8 cellular contexts compared by ENCODE assay signal in genomic region chr17:76772842-76773521, GRCh38. TPM values are rescaled to one million over a fixed set of nuclear protein-coding genes. Genes with fewer than 3 reads are reported as not detected.
A peak's percentile ranks its signal among the peaks of the same experiment; 100 is the strongest.
DNase-seq lines count a peak whose midpoint lies in the region; ATAC-seq and TF ChIP-seq lines count a peak whose summit lies in the region.

No MANE protein-coding gene starts in this region.

- H3K36me3 ChIP-seq in heart right ventricle, result peaks cover 0 to 100% (median 48%) of the 10 kb centered on the region in 9 donors

- in situ Hi-C loops in Caki2 (cut with HindIII; ENCODE audit: low pct_unique_long_range_greater_than_20kb, low sequenced_read_pairs), result no loop called here

- peaks cover 0 to 18% (median 6%) of the 10 kb centered on the region in 9 donors for H3K4me1 ChIP-seq in heart right ventricle

- peak overlapping the region in 1 of 10 donors; percentile 12 for H3K4me3 ChIP-seq in heart right ventricle

- DNase-seq in Caki2 (ENCODE audit: low read depth) (peak; percentile 81), NOMO-1 treated with DMSO at 0.1 percent for 48 hours (lab: John Stamatoyannopoulos, UW; ENCODE audit: unreplicated experiment) (peak; percentile 80), heart right ventricle (no peak), putamen (ENCODE audit: low spot score) (no peak), NCI-H526 treated with DMSO at 0.1 percent for 48 hours (lab: John Stamatoyannopoulos, UW) (no peak)
- DNase-seq in activated T-cell treated with anti-CD3 and anti-CD28 coated beads, Interleukin-2, amount 50 U/mL, for 4 hours, result peak; percentile 60
- peak; percentile 35 for DNase-seq in stimulated activated CD8-positive, alpha-beta memory T cell treated with anti-CD3 and anti-CD28 coated beads, Interleukin-15, amount 100 ng/mL, for 1 hour (ENCODE audit: low read depth)

- H3K27ac ChIP-seq in heart right ventricle, result peak overlapping the region in 4 of 10 donors; percentile 24 to 81 (median 46)

- no peaks in the 10 kb centered on the region for H3K27me3 ChIP-seq in heart right ventricle

- TF ChIP-seq CTCF in heart right ventricle (IDR thresholded peaks at IDR 0.05), result peak in 3 of 9 donors; percentile 10 to 17 (median 12)

- WGBS in heart right ventricle, 2 donors, result 38 to 51% methylated on average over 6 of the region's 6 CpGs

- H3K4me3 Mint-ChIP-seq in activated T-cell treated with anti-CD3 and anti-CD28 coated beads, Interleukin-2, amount 50 U/mL, for 4 hours, result peak overlapping the region; percentile 78

- H3K4me1 Mint-ChIP-seq in activated T-cell treated with anti-CD3 and anti-CD28 coated beads, Interleukin-2, amount 50 U/mL, for 4 hours (ENCODE audit: low read depth), result peaks cover 24% of the 10 kb centered on the region

- no peaks in the 10 kb centered on the region for H3K9me3 Mint-ChIP-seq in activated T-cell treated with anti-CD3 and anti-CD28 coated beads, Interleukin-2, amount 50 U/mL, for 4 hours

- H3K9me3 ChIP-seq in heart right ventricle, result no peaks in the 10 kb centered on the region

- ATAC-seq in activated T-cell treated with anti-CD3 and anti-CD28 coated beads, Interleukin-2, amount 50 U/mL, for 4 hours, result peak; percentile 96 to 97
- ATAC-seq in heart right ventricle (peak in 7 of 8 donors; percentile 31 to 91 (median 54)), GM21529 (IDR thresholded peaks at IDR 0.05; ENCODE audit: unreplicated experiment) (no peak)

- H3K36me3 Mint-ChIP-seq in activated T-cell treated with anti-CD3 and anti-CD28 coated beads, Interleukin-2, amount 50 U/mL, for 4 hours (ENCODE audit: insufficient read depth), result peaks cover 27% of the 10 kb centered on the region

- intact Hi-C loops in heart right ventricle (cut with DNase I), result no loop called here

- H3K27me3 Mint-ChIP-seq in activated T-cell treated with anti-CD3 and anti-CD28 coated beads, Interleukin-2, amount 50 U/mL, for 4 hours (ENCODE audit: low read depth), result no peaks in the 10 kb centered on the region

RNA-seq across cellular contexts. Expression of gene MFSD11, which starts 35.1 kb away (rescaled TPM):
- 8.5 and 19.0 TPM in 2 replicates for total RNA-seq in Caki2 (2014; rRNA removed; shearing (Covaris generic); ENCODE audit: low replicate concordance)
- 10 to 100 TPM; 14.6 to 16.6 (median 15.1) TPM for total RNA-seq in activated T-cell treated with anti-CD3 and anti-CD28 coated beads, Interleukin-2, amount 50 U/mL, for 4 hours
- total RNA-seq in heart right ventricle, result 10 to 100 TPM; 25.1 to 34.4 (median 29.6) TPM
- polyA plus RNA-seq in heart right ventricle, result 10 to 100 TPM in 1 of 2 donors, 1 to 10 TPM in 1; 9.2 to 23.2 TPM

RNA-seq across cellular contexts. Expression of gene SRSF2, which starts 35.9 kb away (rescaled TPM):
- 169 and 212 TPM in 2 replicates for total RNA-seq in Caki2 (2014; rRNA removed; shearing (Covaris generic); ENCODE audit: low replicate concordance)
- total RNA-seq in activated T-cell treated with anti-CD3 and anti-CD28 coated beads, Interleukin-2, amount 50 U/mL, for 4 hours, result 100 to 1,000 TPM; 845 to 927 (median 920) TPM
- total RNA-seq in heart right ventricle, result 100 to 1,000 TPM in 1 of 10 donors, 10 to 100 TPM in 9; 58.8 to 103 (median 76.3) TPM
- 100 to 1,000 TPM in 1 of 2 donors, 10 to 100 TPM in 1; 93.4 to 109 TPM for polyA plus RNA-seq in heart right ventricle

RNA-seq across cellular contexts. Expression of gene METTL23, which starts 46.3 kb away (rescaled TPM):
- total RNA-seq in Caki2 (2014; rRNA removed; shearing (Covaris generic); ENCODE audit: low replicate concordance), result 40.5 and 56.8 TPM in 2 replicates
- total RNA-seq in activated T-cell treated with anti-CD3 and anti-CD28 coated beads, Interleukin-2, amount 50 U/mL, for 4 hours, result 10 to 100 TPM; 31.4 to 34.4 (median 31.5) TPM
- 10 to 100 TPM; 18.0 to 29.9 (median 24.7) TPM for total RNA-seq in heart right ventricle
- 10 to 100 TPM; 24.5 to 41.8 TPM for polyA plus RNA-seq in heart right ventricle

RNA-seq across cellular contexts. Expression of gene JMJD6, which starts 46.6 kb away (rescaled TPM):
- 14.4 and 22.7 TPM in 2 replicates for total RNA-seq in Caki2 (2014; rRNA removed; shearing (Covaris generic); ENCODE audit: low replicate concordance)
- 10 to 100 TPM; 67.3 to 73.2 (median 68.7) TPM for total RNA-seq in activated T-cell treated with anti-CD3 and anti-CD28 coated beads, Interleukin-2, amount 50 U/mL, for 4 hours
- 10 to 100 TPM; 34.6 to 79.3 (median 43.2) TPM for total RNA-seq in heart right ventricle
- 10 to 100 TPM; 36.1 to 56.5 TPM for polyA plus RNA-seq in heart right ventricle

Comparison
In these comparisons a context has a peak if more than half of its experiments do, and no peak if none do; other contexts are left out.
1. DNase-seq: peak in Caki2 (single experiment), NOMO-1 treated with DMSO at 0.1 percent for 48 hours (single experiment), activated T-cell treated with anti-CD3 and anti-CD28 coated beads, Interleukin-2, amount 50 U/mL, for 4 hours (single experiment) and stimulated activated CD8-positive, alpha-beta memory T cell treated with anti-CD3 and anti-CD28 coated beads, Interleukin-15, amount 100 ng/mL, for 1 hour (single experiment); none in heart right ventricle (0 of 2), putamen (single experiment) and NCI-H526 treated with DMSO at 0.1 percent for 48 hours (single experiment).